ENCODE assay signal across 22 cellular contexts in genomic region chr2:235603659-235604058, GRCh38.
"Had no signal": no experiment of that assay in that cellular context is flagged by ENCODE, and none has a peak within 500 bp of the region (broad histone marks: within the 10 kb centered on the region; RNA-seq: fewer than 3 reads in every experiment).

No MANE protein-coding gene starts in this region.

- H3K9ac ChIP-seq: neural progenitor cell, parathyroid adenoma had no signal

- H3K4me2 ChIP-seq: neural progenitor cell had no signal

- H3K27me3 ChIP-seq: neural progenitor cell, thyroid gland had no signal

- H3K27ac ChIP-seq: neural progenitor cell, parathyroid adenoma, prostate gland, thyroid gland had no signal

- H3K36me3 ChIP-seq: neural progenitor cell, prostate gland, thyroid gland had no signal

- ATAC-seq: naive thymus-derived CD4-positive, alpha-beta T cell; right cardiac atrium; stimulated activated naive B cell treated with anti-CD40 and anti-IgM and Interleukin-4, amounts not matched to agents 10 μg/mL and 1 μg/mL and 100 μg/mL, for 72 hours; stimulated activated naive CD8-positive, alpha-beta T cell treated with anti-CD3 and anti-CD28 coated beads, Interleukin-15, amount 100 ng/mL, for 72 hours had no signal

- H2AFZ ChIP-seq: neural progenitor cell, parathyroid adenoma had no signal

- DNase-seq: cerebellar nuclear complex; cortex of kidney; effector CD4-positive, alpha-beta T cell; hypothalamus; immature natural killer cell; islet precursor cell; kidney glomerular epithelial cell; mesenchymal stem cell; naive thymus-derived CD4-positive, alpha-beta T cell; right cardiac atrium; small intestine; stimulated activated CD4-positive, alpha-beta T cell treated with anti-CD3 and anti-CD28 coated beads, Interleukin-15, amount 100 ng/mL, for 24 hours; stimulated activated CD4-positive, alpha-beta T cell treated with anti-CD3 and anti-CD28 coated beads, Interleukin-2, amount 100 ng/mL, for 48 hours; stimulated activated naive B cell treated with anti-CD40 and anti-IgM and Interleukin-4, amounts not matched to agents 10 μg/mL and 1 μg/mL and 100 μg/mL, for 72 hours; stimulated activated naive CD8-positive, alpha-beta T cell treated with anti-CD3 and anti-CD28 coated beads, Interleukin-15, amount 100 ng/mL, for 72 hours; thyroid gland had no signal

- H3K4me3 ChIP-seq: lung, neural progenitor cell, prostate gland, thyroid gland had no signal

- H3K9me3 ChIP-seq: prostate gland, thyroid gland had no signal

- FAIRE-seq: frontal cortex, small intestine, urothelium cell line had no signal
